8 cellular contexts compared by ENCODE assay signal in the genomic region with DNA sequence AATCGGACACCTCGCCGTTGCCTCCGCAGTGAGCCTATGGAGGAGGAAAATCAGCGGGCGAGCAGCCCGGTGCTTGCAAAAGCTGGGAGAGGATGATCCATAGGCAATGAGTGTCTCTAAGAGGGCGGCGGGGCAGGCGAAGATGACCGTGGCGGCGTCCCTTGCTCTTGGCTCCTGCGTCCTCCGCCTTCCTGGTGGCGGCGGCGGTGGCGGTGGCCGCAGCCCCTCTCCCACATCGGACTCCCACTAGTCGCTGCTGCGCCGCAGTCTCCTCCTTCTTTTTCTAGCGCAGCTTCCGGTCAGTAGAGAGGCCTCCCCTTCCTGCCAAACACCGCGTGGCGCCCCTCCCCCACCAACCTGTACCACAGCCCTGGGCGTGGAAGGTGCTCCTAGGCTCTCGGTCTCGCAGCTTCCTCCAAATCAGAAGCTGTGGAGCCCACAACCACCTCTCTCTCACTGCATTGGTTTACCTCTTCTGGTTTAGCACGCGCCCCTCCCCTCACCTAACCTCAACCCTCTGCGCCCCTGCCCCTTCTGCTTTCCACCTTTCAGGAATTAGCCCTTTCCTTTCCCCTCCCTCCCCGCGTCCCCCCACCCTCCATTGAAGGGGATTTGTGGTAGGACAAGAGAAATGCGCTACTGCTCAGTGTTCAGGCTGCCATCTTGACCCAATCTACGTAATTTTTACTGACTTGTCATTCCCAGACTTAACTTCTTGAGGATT. TPM values are rescaled to one million over a fixed set of nuclear protein-coding genes. Genes with fewer than 3 reads are reported as not detected.
A peak's percentile ranks its signal among the peaks of the same experiment; 100 is the strongest.
DNase-seq lines count a peak whose midpoint lies in the region; ATAC-seq, FAIRE-seq and TF ChIP-seq lines count a peak whose summit lies in the region.

A gene (minus strand): TSS at position 271 of the 724 bp plus-strand sequence. CDS start 594 bp downstream, outside the sequence.

- in situ Hi-C loops in GM12878 (cut with MboI) = loop anchor here (10.0 to 25.0 kb wide), 6 partner anchors 142 to 1283 kb away; a partner anchor contains a TSS

- H3K27ac ChIP-seq in HCT116 (ENCODE audit: low read depth, low read length) (peak within 1 kb of the TSS; percentile 67), GM12878 (ENCODE audit: control insufficient read depth, insufficient read depth) (peak within 1 kb of the TSS; percentile 45)

- SMC1A ChIA-PET in GM12878 (lab: Charles Lee; ENCODE audit: uncharacterized antibody, unreplicated experiment) = interaction anchor here (1.1 to 1.8 kb wide), 2 partner anchors 13 to 16 kb away, joined by 4 to 5 read pairs; no protein-coding TSS in a partner anchor

- TF ChIP-seq POLR2A in HCT116 (IDR thresholded peaks at IDR 0.05; ENCODE audit: borderline replicate concordance, extremely low read depth, insufficient read depth, insufficient read length) = peak; percentile 61
- peak; percentile 84 for TF ChIP-seq POLR2A in GM12878 (IDR thresholded peaks at IDR 0.05; ENCODE audit: low read depth, low read length)

- BruUV-seq in HCT116 (replicated peaks; lab: Mats Ljungman, UMichigan) (no TSS peak), GM12878 (replicated peaks; lab: Mats Ljungman, UMichigan) (no TSS peak)

- intact Hi-C loops in HCT116 (cut with micrococcal nuclease) (loop anchor here (2.0 to 5.0 kb wide), 2 partner anchors 49 to 127 kb away; a partner anchor contains a TSS), GM12878 (cut with micrococcal nuclease; ENCODE audit: unreplicated experiment) (loop anchor here (1.0 to 10.0 kb wide), 3 partner anchors 126 to 599 kb away; a partner anchor contains a TSS)

- TF ChIP-seq EP300 in GM12878 (IDR thresholded peaks at IDR 0.05; ENCODE audit: borderline replicate concordance in 1 of 2, control insufficient read depth in 1 of 2, low read depth in 2 of 2, low read length in 2 of 2) = no peak

- no peak for TF ChIP-seq CTCF in HCT116 (IDR thresholded peaks at IDR 0.05 in 2 of 3, conservative IDR thresholded peaks at IDR 0.05 in 1 of 3; ENCODE audit: borderline replicate concordance in 1 of 3, insufficient read depth in 1 of 3, low read depth in 2 of 3, low read length in 2 of 3)
- no peak for TF ChIP-seq CTCF in GM12878 (IDR thresholded peaks at IDR 0.05 in 2 of 3, conservative IDR thresholded peaks at IDR 0.05 in 1 of 3; ENCODE audit: control insufficient read depth in 2 of 3, extremely low read depth in 1 of 3, insufficient read depth in 1 of 3, low read depth in 3 of 3, low read length in 3 of 3)

- RAD21 ChIA-PET in HCT116 (lab: Charles Lee; ENCODE audit: low non-redundant PET in 1 of 2, low total read pairs in 2 of 2, uncharacterized antibody in 2 of 2, unreplicated experiment in 2 of 2) = no interaction called here
- RAD21 ChIA-PET in GM12878 (lab: Charles Lee; ENCODE audit: unreplicated experiment) = interaction anchor here (1.1 to 1.2 kb wide), 3 partner anchors 9 to 126 kb away, joined by 3 to 4 read pairs (median 3); a partner anchor contains a TSS

- H4K20me1 ChIP-seq in HCT116 (ENCODE audit: insufficient read depth) = no peaks in the 10 kb centered on the region
- H4K20me1 ChIP-seq in GM12878 (ENCODE audit: control insufficient read depth, insufficient read depth) = no peaks in the 10 kb centered on the region

- H3K9ac ChIP-seq in HCT116 (ENCODE audit: low read length) (peak within 1 kb of the TSS; percentile 75), GM12878 (ENCODE audit: control insufficient read depth, insufficient read depth, low read length) (peak within 1 kb of the TSS; percentile 70)

- H3K4me3 ChIP-seq in GM08714 (ENCODE audit: low read length) = peak within 1 kb of the TSS; percentile 60
- H3K4me3 ChIP-seq in HCT116 (replicated peaks in 1 of 2; ENCODE audit: low read depth in 1 of 2, low read length in 2 of 2) = peak within 1 kb of the TSS; percentile 59 to 80
- peak within 1 kb of the TSS; percentile 72 for H3K4me3 ChIP-seq in GM12878

- H3K79me2 ChIP-seq in HCT116 (ENCODE audit: insufficient read depth, low read length) (peaks cover 12% of the 10 kb centered on the region; the same call in 1 of the 2 replicates), GM12878 (ENCODE audit: control insufficient read depth, insufficient read depth, low read length) (no peaks in the 10 kb centered on the region; the same call in 1 of the 2 replicates)

- H3K4me2 ChIP-seq in HCT116 (ENCODE audit: low read length) (peak within 1 kb of the TSS; percentile 84), GM12878 (ENCODE audit: control insufficient read depth, insufficient read depth) (peak within 1 kb of the TSS; percentile 53)

- CTCF ChIA-PET in HCT116 (lab: Charles Lee) (no interaction called here), GM12878 (lab: Yijun Ruan, JAX) (interaction anchor here (1.6 kb wide), 1 partner anchor 9 kb away, joined by 6 read pairs; no protein-coding TSS in a partner anchor)

- 43% methylated on average over 37 of the region's 39 CpGs for WGBS in GM12878 (ENCODE audit: insufficient coverage, insufficient replicate concordance, low lambda C conversion rate, missing lambda C conversion rate)

- H3K36me3 ChIP-seq in HCT116 (ENCODE audit: control insufficient read depth in 1 of 2, insufficient read depth in 2 of 2, low read length in 2 of 2) (peaks cover 0 to 4% of the 10 kb centered on the region in 2 experiments; a peak in 3 of 4 replicates), GM12878 (ENCODE audit: control insufficient read depth in 2 of 2, insufficient read depth in 2 of 2, low read length in 1 of 2) (no peaks in the 10 kb centered on the region)

- H3K9me2 ChIP-seq in HCT116 (ENCODE audit: insufficient read depth) = no peaks in the 10 kb centered on the region

- peak; percentile 99 for ATAC-seq in HCT116
- peak; percentile 95 for ATAC-seq in GM12878

- POLR2A ChIA-PET in HCT116 (lab: Charles Lee) = interaction anchor here (0.8 kb wide), 1 partner anchor 10 kb away, joined by 3 read pairs; no protein-coding TSS in a partner anchor
- POLR2A ChIA-PET in GM12878 (lab: Charles Lee) = interaction anchor here (0.7 to 1.4 kb wide), 2 partner anchors 10 to 126 kb away, joined by 3 to 5 read pairs; a partner anchor contains a TSS

- H2AFZ ChIP-seq in HCT116 (ENCODE audit: low read depth, low read length, poor library complexity, severe bottlenecking) (peak within 1 kb of the TSS; percentile 35), GM12878 (ENCODE audit: control insufficient read depth, low read depth, low read length) (peak within 1 kb of the TSS; percentile 71)

- peak; percentile 73 for DNase-seq in HCT116 (ENCODE audit: low read depth, low spot score)
- peak; percentile 61 to 87 (median 61) for DNase-seq in NCI-H1417 (lab: John Stamatoyannopoulos, UW)
- DNase-seq in T1000 (lab: John Stamatoyannopoulos, UW) = peak; percentile 45
- DNase-seq in GM12878 (ENCODE audit: low read depth, low spot score) = peak; percentile 56
- DNase-seq in iPS DF 19.7 (ENCODE audit: low read depth, low spot score) = peak; percentile 75
- peak; percentile 73 for DNase-seq in renal cortical epithelial cell (ENCODE audit: low read depth)
- DNase-seq in KG1 (lab: John Stamatoyannopoulos, UW) = no peak

- H3K27me3 ChIP-seq in HCT116 (ENCODE audit: insufficient read depth, low read length) = no peaks in the 10 kb centered on the region
- H3K27me3 ChIP-seq in GM12878 (replicated peaks in 1 of 2; ENCODE audit: control insufficient read depth in 2 of 2, insufficient read depth in 2 of 2, low read length in 1 of 2) = no peaks in the 10 kb centered on the region

- TF ChIP-seq RAD21 in HCT116 (IDR thresholded peaks at IDR 0.05; ENCODE audit: low read depth) = no peak
- TF ChIP-seq RAD21 in GM12878 (IDR thresholded peaks at IDR 0.05; ENCODE audit: insufficient read depth, low read depth, low read length) = no peak

- no peaks in the 10 kb centered on the region for H3K9me3 ChIP-seq in HCT116 (ENCODE audit: control insufficient read depth in 1 of 2, insufficient read depth in 1 of 2, low read depth in 1 of 2, low read length in 2 of 2)
- H3K9me3 ChIP-seq in GM12878 (replicated peaks; ENCODE audit: control insufficient read depth, insufficient read depth, low read length) = no peaks in the 10 kb centered on the region

- H3K4me1 ChIP-seq in HCT116 (ENCODE audit: control insufficient read depth in 1 of 2, insufficient read depth in 2 of 2, low read length in 2 of 2) = peaks cover 0 to 16% of the 10 kb centered on the region in 2 experiments; a peak in 3 of 4 replicates
- H3K4me1 ChIP-seq in GM12878 (ENCODE audit: control insufficient read depth, insufficient read depth, low read length) = no peaks in the 10 kb centered on the region; the same call in 1 of the 2 replicates

- FAIRE-seq in GM12878 (lab: Jason Lieb, UNC) = peak; percentile 62

TF ChIP-seq in HCT116, 20 proteins besides CTCF, POLR2A, EP300 and RAD21 (continues in another document):
- TF ChIP-seq CBX3 (IDR thresholded peaks at IDR 0.05; ENCODE audit: low read depth) (no peak), ZNF274 (IDR thresholded peaks at IDR 0.05; ENCODE audit: low read depth, low read length) (no peak), ELF1 (IDR thresholded peaks at IDR 0.05; ENCODE audit: borderline replicate concordance, low read depth) (no peak)

TF ChIP-seq in GM12878, 131 proteins besides CTCF, POLR2A, EP300 and RAD21 (continues in another document):
- TF ChIP-seq HDAC6 (IDR thresholded peaks at IDR 0.05; ENCODE audit: unreplicated experiment) = no peak
- peak; percentile 6 for TF ChIP-seq SP1 (IDR thresholded peaks at IDR 0.05; ENCODE audit: low read depth, low read length)
- no peak for TF ChIP-seq EZH2 (IDR thresholded peaks at IDR 0.05; ENCODE audit: borderline replicate concordance, control insufficient read depth, low read depth, low read length)
- TF ChIP-seq RBBP5 (conservative IDR thresholded peaks at IDR 0.05) = no peak

RNA-seq across cellular contexts. Expression of the gene that starts here (rescaled TPM):
- total RNA-seq in HCT116 (2021; ENCODE audit: unreplicated experiment) (13.8 TPM), GM12878 (2014; rRNA removed) (9.0 and 9.5 TPM in 2 replicates), GM12878 (2014; rRNA removed; fragmentation: Illumina TruSeq; extraction: Trizol) (7.1 and 7.8 TPM in 2 replicates), GM12878 (2021) (8.1 and 10.1 TPM in 2 replicates), renal cortical epithelial cell (5.4 and 11.6 TPM in 2 replicates)
- 4.0 and 6.6 TPM in 2 replicates for polyA plus RNA-seq in HCT116 (2012)
- total RNA-seq in GM12878 (2013; cell fraction: nucleolus; rRNA removed) = 55.3 and 58.0 TPM in 2 replicates
- 6.3 TPM for polyA plus RNA-seq in GM12878 (2011; ENCODE audit: low read depth)
- polyA plus RNA-seq in GM12878 (2011; rRNA removed) (12.3 and 16.7 TPM in 2 replicates), GM12878 (2014; fragmentation: Illumina TruSeq; extraction: Trizol) (10.2 and 13.1 TPM in 2 replicates), GM12878 (2014; fragmentation: Nextera tagmentation; extraction: Ambion mirVana) (1 to 10 TPM; 2.1 to 2.4 TPM), GM12878 (2014; rRNA removed) (11.3 and 11.9 TPM in 2 replicates), GM12878 (2016; fragmentation: Nextera tagmentation; extraction: Ambion mirVana) (10 to 100 TPM in 1 of 2 experiments, 1 to 10 TPM in 1; 6.5 to 10.1 TPM)
- 5.9 and 6.5 TPM in 2 replicates for polyA plus RNA-seq in GM12878 (2011; cell fraction: cytosol; rRNA removed)
- polyA plus RNA-seq in GM12878 (2011; cell fraction: nucleus; rRNA removed) = 32.4 and 33.0 TPM in 2 replicates
- polyA plus RNA-seq in GM12878 (2012) = 7.9 and 8.1 TPM in 2 replicates
- 8.0 and 9.1 TPM in 2 replicates for polyA minus RNA-seq in GM12878 (2011; rRNA and poly(A)+ RNA removed)
- polyA minus RNA-seq in GM12878 (2011; cell fraction: cytosol; rRNA and poly(A)+ RNA removed) = 2.2 and 3.6 TPM in 2 replicates
- 18.3 and 24.3 TPM in 2 replicates for polyA minus RNA-seq in GM12878 (2011; cell fraction: nucleus; rRNA and poly(A)+ RNA removed)
